Comparison of ENCODE assay signal across 1 cellular context in genomic region chr7:116443646-116444045, GRCh38.
TF ChIP-seq lines count a peak whose summit lies in the region.

No MANE protein-coding gene starts in this region.

TF ChIP-seq in endothelial cell of umbilical vein, 7 proteins besides CTCF, POLR2A, EP300 and RAD21:
- TF ChIP-seq MYC (IDR thresholded peaks at IDR 0.05; ENCODE audit: low read depth, low read length) (no peak), JUN (IDR thresholded peaks at IDR 0.05; ENCODE audit: borderline replicate concordance, insufficient read depth, insufficient read length, low read depth) (no peak), EZH2 (IDR thresholded peaks at IDR 0.05; ENCODE audit: borderline replicate concordance, low read depth, low read length, severe bottlenecking) (no peak)
